ENCODE assay signal across 21 cellular contexts in genomic region chr22:38949889-38950405, GRCh38. TPM values are rescaled to one million over a fixed set of nuclear protein-coding genes. Genes with fewer than 3 reads are reported as not detected.
"Had no signal": no experiment of that assay in that cellular context is flagged by ENCODE, and none has a peak within 500 bp of the region (broad histone marks: within the 10 kb centered on the region; RNA-seq: fewer than 3 reads in every experiment).

No MANE protein-coding gene starts in this region.

- H3K36me3 ChIP-seq: adrenal gland had no signal

- H2AFZ ChIP-seq: hepatocyte had no signal

- H3K4me2 ChIP-seq: hepatocyte had no signal

- H3K9me3 Mint-ChIP-seq: activated naive CD4-positive, alpha-beta T cell treated with anti-CD3 and anti-CD28 coated beads, Interleukin-2, amount 50 U/mL, for 72 hours; effector memory CD8-positive, alpha-beta T cell; naive B cell had no signal

- H3K9me3 ChIP-seq: adrenal gland had no signal

- H3K27ac Mint-ChIP-seq: activated naive CD4-positive, alpha-beta T cell treated with anti-CD3 and anti-CD28 coated beads, Interleukin-2, amount 50 U/mL, for 72 hours; effector memory CD8-positive, alpha-beta T cell; naive B cell; stimulated activated naive B cell treated with anti-CD40 and anti-IgM and Interleukin-4, amounts not matched to agents 10 μg/mL and 1 μg/mL and 100 μg/mL, for 72 hours had no signal

- H3K4me3 Mint-ChIP-seq: effector memory CD8-positive, alpha-beta T cell; naive B cell; stimulated activated naive B cell treated with anti-CD40 and anti-IgM and Interleukin-4, amounts not matched to agents 10 μg/mL and 1 μg/mL and 100 μg/mL, for 72 hours had no signal

- ATAC-seq: activated naive CD4-positive, alpha-beta T cell treated with anti-CD3 and anti-CD28 coated beads, Interleukin-2, amount 50 U/mL, for 72 hours; effector memory CD8-positive, alpha-beta T cell; foreskin keratinocyte; stimulated activated naive B cell treated with anti-CD40 and anti-IgM and Interleukin-4, amounts not matched to agents 10 μg/mL and 1 μg/mL and 100 μg/mL, for 72 hours had no signal

- H3K4me3 ChIP-seq: adrenal gland, hepatocyte had no signal

- H3K27me3 ChIP-seq: adrenal gland, hepatocyte had no signal

- DNase-seq: activated CD4-positive, alpha-beta T cell treated with anti-CD3 and anti-CD28 coated beads, Interleukin-2, amount 50 U/mL, for 1 hour; activated CD4-positive, CD25-positive, alpha-beta regulatory T cell treated with anti-CD3 and anti-CD28 coated beads, Interleukin-2, amount 50 U/mL, for 72 hours; adrenal gland; effector memory CD8-positive, alpha-beta T cell; foreskin keratinocyte; midbrain; naive B cell; nucleus accumbens; stimulated activated naive B cell treated with anti-CD40 and anti-IgM and Interleukin-4, amounts not matched to agents 10 μg/mL and 1 μg/mL and 100 μg/mL, for 72 hours; SW 1271; T-helper 2 cell had no signal

- H3K36me3 Mint-ChIP-seq: activated naive CD4-positive, alpha-beta T cell treated with anti-CD3 and anti-CD28 coated beads, Interleukin-2, amount 50 U/mL, for 72 hours; naive B cell had no signal

- H3K27ac ChIP-seq: adrenal gland, foreskin keratinocyte, hepatocyte, VCaP had no signal

- H3K4me1 ChIP-seq: adrenal gland, foreskin keratinocyte had no signal

RNA-seq across cellular contexts. Expression of gene APOBEC3A, which starts 7.5 kb away (rescaled TPM):
- total RNA-seq: activated CD8-positive, alpha-beta memory T cell treated with anti-CD3 and anti-CD28 coated beads for 36 hours; activated naive CD4-positive, alpha-beta T cell treated with anti-CD3 and anti-CD28 coated beads, Interleukin-2, amount 50 U/mL, for 72 hours; bronchial epithelial cell; chondrocyte; dermis microvascular lymphatic vessel endothelial cell; fibroblast of lung; foreskin keratinocyte; hepatocyte; lung microvascular endothelial cell; renal cortical epithelial cell had no signal
- polyA plus RNA-seq: fibroblast of lung, foreskin keratinocyte, hepatocyte had no signal

RNA-seq across cellular contexts. Expression of gene APOBEC3B, which starts 32.2 kb away (rescaled TPM):
- total RNA-seq: bronchial epithelial cell had no signal
